Comparison of ENCODE assay signal across 37 cellular contexts in the genomic region with DNA sequence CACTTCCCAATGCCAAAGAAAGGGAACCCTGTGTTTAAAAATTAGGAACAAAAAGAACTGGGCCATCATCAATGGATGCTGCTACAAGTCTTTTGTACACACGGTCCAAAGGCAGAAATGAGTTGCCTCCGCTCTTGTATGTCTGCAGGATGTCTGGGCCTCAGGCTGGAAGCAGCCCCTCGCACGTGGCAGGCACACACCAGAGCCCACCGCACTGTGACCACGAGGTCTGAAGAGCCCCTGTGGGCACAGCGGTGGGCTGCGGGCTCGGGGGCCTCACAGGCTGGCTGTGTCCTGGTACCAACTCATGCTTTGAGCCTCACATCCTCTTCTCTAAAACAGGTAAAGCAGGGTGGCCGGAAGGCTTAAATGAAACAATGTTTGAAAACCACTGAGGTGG.
"Had no signal": no experiment of that assay in that cellular context is flagged by ENCODE, and none has a peak within 500 bp of the region (broad histone marks: within the 10 kb centered on the region; RNA-seq: fewer than 3 reads in every experiment).

No MANE protein-coding gene starts in this region.

- FAIRE-seq: astrocyte, TTC549 had no signal

- H3K36me3 ChIP-seq: adrenal gland, brain microvascular endothelial cell, breast epithelium had no signal

- DNase-seq: activated B cell treated with CpG ODN at 0.5 μM for 24 hours; activated CD4-positive, alpha-beta memory T cell treated with anti-CD3 and anti-CD28 coated beads for 36 hours; activated CD4-positive, alpha-beta T cell treated with anti-CD3 and anti-CD28 coated beads for 4 hours; activated CD4-positive, alpha-beta T cell treated with anti-CD3 and anti-CD28 coated beads, Interleukin-2, amount 10 ng/mL, durations not matched to agents 24 days and 14 days; activated CD4-positive, alpha-beta T cell treated with anti-CD3 and anti-CD28 coated beads, Interleukin-2, amount 50 U/mL, for 1 hour; activated CD4-positive, alpha-beta T cell treated with anti-CD3 and anti-CD28 coated beads, Interleukin-2, amount 50 U/mL, for 4 hours; activated CD4-positive, CD25-positive, alpha-beta regulatory T cell treated with anti-CD3 and anti-CD28 coated beads, Interleukin-2, amount 50 U/mL, for 72 hours; activated CD8-positive, alpha-beta memory T cell treated with anti-CD3 and anti-CD28 coated beads, Interleukin-2, amount 50 U/mL, for 4 hours; activated CD8-positive, alpha-beta T cell treated with anti-CD3 and anti-CD28 coated beads for 36 hours; activated effector memory CD4-positive, alpha-beta T cell treated with anti-CD3 and anti-CD28 coated beads, Interleukin-2, amount 50 U/mL, for 16 hours; activated gamma-delta T cell treated with Interleukin-2 at 50 U/mL for 16 hours; activated naive CD4-positive, alpha-beta T cell; activated naive CD4-positive, alpha-beta T cell treated with anti-CD3 and anti-CD28 coated beads for 36 hours; activated naive CD4-positive, alpha-beta T cell treated with anti-CD3 and anti-CD28 coated beads, Interleukin-2, amount 50 U/mL, for 16 hours; activated naive CD8-positive, alpha-beta T cell treated with anti-CD3 and anti-CD28 coated beads for 36 hours; activated T-cell treated with anti-CD3 and anti-CD28 coated beads for 4 hours; activated T-cell treated with anti-CD3 and anti-CD28 coated beads, Interleukin-2, amount 50 U/mL, for 1 hour; activated T-cell treated with anti-CD3 and anti-CD28 coated beads, Interleukin-2, amount 50 U/mL, for 4 hours; activated T-cell treated with anti-CD3 and anti-CD28 coated beads, Interleukin-2, amount 50 U/mL, for 72 hours; amniotic stem cell; aorta; body of pancreas; brain microvascular endothelial cell; central memory CD4-positive, alpha-beta T cell; T-helper 1 cell; T-helper 2 cell; T-helper 9 cell had no signal

- H3K36me3 Mint-ChIP-seq: activated CD4-positive, alpha-beta memory T cell treated with anti-CD3 and anti-CD28 coated beads for 36 hours; activated naive CD8-positive, alpha-beta T cell treated with anti-CD3 and anti-CD28 coated beads for 36 hours had no signal

- H3K27ac ChIP-seq: adrenal gland, body of pancreas, brain microvascular endothelial cell, breast epithelium, VCaP had no signal

- H3K4me1 ChIP-seq: adrenal gland, body of pancreas, breast epithelium had no signal

- H3K9me3 ChIP-seq: adrenal gland had no signal

- H3K9me3 Mint-ChIP-seq: activated CD4-positive, alpha-beta T cell treated with anti-CD3 and anti-CD28 coated beads, Interleukin-2, amount 10 ng/mL, durations not matched to agents 24 days and 14 days; activated CD8-positive, alpha-beta T cell treated with anti-CD3 and anti-CD28 coated beads for 36 hours; activated T-cell treated with anti-CD3 and anti-CD28 coated beads, Interleukin-2, amount 50 U/mL, for 4 hours; activated T-helper 17 cell treated with anti-CD3 and anti-CD28 coated beads, Interleukin-2, amount 50 U/mL, for 72 hours; T-helper 2 cell treated with Interferon-gamma antibody and Interleukin-4, amounts not matched to agents 5 μg/mL and 100 μg/mL, for 36 hours had no signal

- H3K4me3 Mint-ChIP-seq: activated B cell treated with CpG ODN at 0.5 μM for 24 hours; activated CD4-positive, alpha-beta memory T cell treated with anti-CD3 and anti-CD28 coated beads for 36 hours; activated CD4-positive, alpha-beta T cell treated with anti-CD3 and anti-CD28 coated beads, Interleukin-2, amount 10 ng/mL, durations not matched to agents 24 days and 14 days; activated CD8-positive, alpha-beta T cell treated with anti-CD3 and anti-CD28 coated beads for 36 hours; activated naive CD4-positive, alpha-beta T cell treated with anti-CD3 and anti-CD28 coated beads for 36 hours; activated naive CD8-positive, alpha-beta T cell treated with anti-CD3 and anti-CD28 coated beads for 36 hours; activated T-cell treated with anti-CD3 and anti-CD28 coated beads, Interleukin-2, amount 50 U/mL, for 4 hours; activated T-cell treated with anti-CD3 and anti-CD28 coated beads, Interleukin-2, amount 50 U/mL, for 72 hours; activated T-helper 1 cell treated with anti-CD3 and anti-CD28 coated beads, Interleukin-12 subunit alpha, Interleukin-12 subunit beta, Interleukin-2, Interleukin-4 antibody, amounts not matched to agents 30 ng/mL and 10 ng/mL and 1 ng/mL, durations not matched to agents 14 hours and 24 hours and 36 hours; activated T-helper 17 cell treated with anti-CD3 and anti-CD28 coated beads, Interleukin-2, amount 50 U/mL, for 72 hours; T-helper 1 cell treated with Interleukin-12 subunit alpha and Interleukin-12 subunit beta and Interleukin-4 antibody, amounts not matched to agents 30 μg/mL and 1 μg/mL, for 36 hours; T-helper 2 cell treated with Interferon-gamma antibody and Interleukin-4, amounts not matched to agents 5 μg/mL and 100 μg/mL, for 36 hours had no signal

- H3K27ac Mint-ChIP-seq: activated B cell treated with CpG ODN at 0.5 μM for 24 hours; activated CD4-positive, alpha-beta memory T cell treated with anti-CD3 and anti-CD28 coated beads for 36 hours; activated CD4-positive, alpha-beta T cell treated with anti-CD3 and anti-CD28 coated beads, Interleukin-2, amount 10 ng/mL, durations not matched to agents 24 days and 14 days; activated CD8-positive, alpha-beta T cell treated with anti-CD3 and anti-CD28 coated beads for 36 hours; activated naive CD4-positive, alpha-beta T cell treated with anti-CD3 and anti-CD28 coated beads for 36 hours; activated naive CD4-positive, alpha-beta T cell treated with anti-CD3 and anti-CD28 coated beads, Interleukin-2, amount 50 U/mL, for 72 hours; activated naive CD8-positive, alpha-beta T cell treated with anti-CD3 and anti-CD28 coated beads for 36 hours; activated T-cell treated with anti-CD3 and anti-CD28 coated beads, Interleukin-2, amount 50 U/mL, for 72 hours; activated T-helper 1 cell treated with anti-CD3 and anti-CD28 coated beads, Interleukin-12 subunit alpha, Interleukin-12 subunit beta, Interleukin-2, Interleukin-4 antibody, amounts not matched to agents 30 ng/mL and 10 ng/mL and 1 ng/mL, durations not matched to agents 14 hours and 24 hours and 36 hours; activated T-helper 17 cell treated with anti-CD3 and anti-CD28 coated beads, Interleukin-2, amount 50 U/mL, for 72 hours; T-helper 1 cell treated with Interleukin-12 subunit alpha and Interleukin-12 subunit beta and Interleukin-4 antibody, amounts not matched to agents 30 μg/mL and 1 μg/mL, for 36 hours; T-helper 2 cell treated with Interferon-gamma antibody and Interleukin-4, amounts not matched to agents 5 μg/mL and 100 μg/mL, for 36 hours had no signal

- H3K4me1 Mint-ChIP-seq: activated B cell treated with CpG ODN at 0.5 μM for 24 hours; activated CD4-positive, alpha-beta T cell treated with anti-CD3 and anti-CD28 coated beads, Interleukin-2, amount 10 ng/mL, durations not matched to agents 24 days and 14 days; activated naive CD8-positive, alpha-beta T cell treated with anti-CD3 and anti-CD28 coated beads for 36 hours; activated T-helper 17 cell treated with anti-CD3 and anti-CD28 coated beads, Interleukin-2, amount 50 U/mL, for 72 hours had no signal

- H3K27me3 Mint-ChIP-seq: activated B cell treated with CpG ODN at 0.5 μM for 24 hours; activated CD4-positive, alpha-beta memory T cell treated with anti-CD3 and anti-CD28 coated beads for 36 hours; activated CD4-positive, alpha-beta T cell treated with anti-CD3 and anti-CD28 coated beads, Interleukin-2, amount 10 ng/mL, durations not matched to agents 24 days and 14 days; activated CD8-positive, alpha-beta T cell treated with anti-CD3 and anti-CD28 coated beads for 36 hours; activated naive CD8-positive, alpha-beta T cell treated with anti-CD3 and anti-CD28 coated beads for 36 hours; activated T-helper 17 cell treated with anti-CD3 and anti-CD28 coated beads, Interleukin-2, amount 50 U/mL, for 72 hours had no signal

- ATAC-seq: activated CD8-positive, alpha-beta T cell treated with anti-CD3 and anti-CD28 coated beads for 36 hours; activated naive CD4-positive, alpha-beta T cell treated with anti-CD3 and anti-CD28 coated beads, Interleukin-2, amount 50 U/mL, for 72 hours; activated T-cell treated with anti-CD3 and anti-CD28 coated beads, Interleukin-2, amount 50 U/mL, for 4 hours; activated T-cell treated with anti-CD3 and anti-CD28 coated beads, Interleukin-2, amount 50 U/mL, for 72 hours; activated T-helper 17 cell treated with anti-CD3 and anti-CD28 coated beads, Interleukin-2, amount 50 U/mL, for 72 hours; body of pancreas had no signal

- H3K27me3 ChIP-seq: adrenal gland, body of pancreas, brain microvascular endothelial cell, breast epithelium had no signal

- H3K4me3 ChIP-seq: adrenal gland, body of pancreas, breast epithelium had no signal
